ENCODE assay signal across 1 cellular context in the genomic region with DNA sequence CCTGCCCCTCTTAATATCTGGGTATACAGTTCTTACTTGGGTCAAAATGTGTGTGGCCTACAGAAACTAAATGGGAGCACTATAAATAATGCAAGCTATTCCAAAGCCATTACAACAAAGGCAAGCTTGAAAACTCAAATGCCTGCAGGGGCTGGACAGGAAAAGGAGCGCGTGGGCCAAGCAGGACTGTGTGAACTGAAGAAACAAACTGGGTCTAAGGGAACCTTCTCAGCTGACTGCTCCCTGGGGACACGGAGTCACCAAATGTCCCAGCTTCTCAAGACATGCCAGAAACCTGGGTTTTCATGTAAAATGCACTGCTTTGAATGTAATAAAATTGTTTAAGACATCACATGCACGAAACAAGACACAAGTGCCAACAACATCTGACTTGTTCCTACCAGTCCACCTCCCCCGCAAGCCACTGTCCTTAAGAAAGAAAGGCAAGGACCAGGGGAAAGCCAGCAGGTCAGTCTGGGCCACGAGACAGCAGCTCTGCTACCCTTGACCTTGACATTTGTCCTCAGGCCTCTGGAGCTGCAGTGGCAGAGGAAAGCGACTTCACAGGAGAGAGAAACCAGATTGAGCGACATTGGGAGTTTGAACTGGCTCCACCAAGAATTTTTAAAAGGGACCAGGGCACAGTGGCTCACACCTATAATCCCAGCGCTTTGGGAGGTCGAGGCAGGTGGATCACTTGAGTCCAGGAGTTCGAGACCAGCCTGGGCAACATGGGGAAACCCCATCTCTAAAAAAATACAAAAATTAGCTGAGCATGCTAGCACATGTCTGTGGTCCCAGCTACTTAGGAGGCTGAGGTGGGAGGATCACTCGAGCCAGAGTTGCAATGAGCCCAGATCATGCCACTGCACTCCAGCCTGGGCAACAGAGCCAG.
A peak's percentile ranks its signal among the peaks of the same experiment; 100 is the strongest.
TF ChIP-seq lines count a peak whose summit lies in the region.

No MANE protein-coding gene starts in this region.

TF ChIP-seq in HepG2, 621 proteins besides CTCF, POLR2A, EP300 and RAD21 (continued from another document and continues in another):
- TF ChIP-seq, protein P1, sequence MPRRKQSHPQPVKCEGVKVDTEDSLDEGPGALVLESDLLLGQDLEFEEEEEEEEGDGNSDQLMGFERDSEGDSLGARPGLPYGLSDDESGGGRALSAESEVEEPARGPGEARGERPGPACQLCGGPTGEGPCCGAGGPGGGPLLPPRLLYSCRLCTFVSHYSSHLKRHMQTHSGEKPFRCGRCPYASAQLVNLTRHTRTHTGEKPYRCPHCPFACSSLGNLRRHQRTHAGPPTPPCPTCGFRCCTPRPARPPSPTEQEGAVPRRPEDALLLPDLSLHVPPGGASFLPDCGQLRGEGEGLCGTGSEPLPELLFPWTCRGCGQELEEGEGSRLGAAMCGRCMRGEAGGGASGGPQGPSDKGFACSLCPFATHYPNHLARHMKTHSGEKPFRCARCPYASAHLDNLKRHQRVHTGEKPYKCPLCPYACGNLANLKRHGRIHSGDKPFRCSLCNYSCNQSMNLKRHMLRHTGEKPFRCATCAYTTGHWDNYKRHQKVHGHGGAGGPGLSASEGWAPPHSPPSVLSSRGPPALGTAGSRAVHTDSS (CRISPR knock-in tag; conservative IDR thresholded peaks at IDR 0.05): no peak
- TF ChIP-seq, protein P2, sequence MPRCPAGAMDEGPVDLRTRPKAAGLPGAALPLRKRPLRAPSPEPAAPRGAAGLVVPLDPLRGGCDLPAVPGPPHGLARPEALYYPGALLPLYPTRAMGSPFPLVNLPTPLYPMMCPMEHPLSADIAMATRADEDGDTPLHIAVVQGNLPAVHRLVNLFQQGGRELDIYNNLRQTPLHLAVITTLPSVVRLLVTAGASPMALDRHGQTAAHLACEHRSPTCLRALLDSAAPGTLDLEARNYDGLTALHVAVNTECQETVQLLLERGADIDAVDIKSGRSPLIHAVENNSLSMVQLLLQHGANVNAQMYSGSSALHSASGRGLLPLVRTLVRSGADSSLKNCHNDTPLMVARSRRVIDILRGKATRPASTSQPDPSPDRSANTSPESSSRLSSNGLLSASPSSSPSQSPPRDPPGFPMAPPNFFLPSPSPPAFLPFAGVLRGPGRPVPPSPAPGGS (CRISPR knock-in tag; IDR thresholded peaks at IDR 0.05): no peak
- TF ChIP-seq ARNT (IDR thresholded peaks at IDR 0.05) (no peak), KAT7 (CRISPR knock-in tag; IDR thresholded peaks at IDR 0.05; ENCODE audit: borderline replicate concordance) (no peak), RARA (CRISPR knock-in tag; IDR thresholded peaks at IDR 0.05) (peak; percentile 72), EZH2 (conservative IDR thresholded peaks at IDR 0.05; ENCODE audit: low read depth, low read length) (no peak), NCOR1 (IDR thresholded peaks at IDR 0.05; ENCODE audit: borderline replicate concordance, low read length) (no peak), GZF1 (CRISPR knock-in tag; IDR thresholded peaks at IDR 0.05) (no peak), JARID2 (CRISPR knock-in tag; IDR thresholded peaks at IDR 0.05; ENCODE audit: insufficient replicate concordance) (no peak), ZNF75D (CRISPR knock-in tag; IDR thresholded peaks at IDR 0.05; ENCODE audit: borderline replicate concordance) (no peak), MED13 (CRISPR knock-in tag; IDR thresholded peaks at IDR 0.05) (no peak), CREM (IDR thresholded peaks at IDR 0.05) (no peak), CREM (CRISPR knock-in tag; IDR thresholded peaks at IDR 0.05) (no peak), SETDB1 (CRISPR knock-in tag; IDR thresholded peaks at IDR 0.05; ENCODE audit: borderline replicate concordance) (no peak), ZSCAN9 (CRISPR knock-in tag; IDR thresholded peaks at IDR 0.05; ENCODE audit: borderline replicate concordance) (no peak), CENPX (CRISPR knock-in tag; IDR thresholded peaks at IDR 0.05) (no peak), HMG20A (CRISPR knock-in tag; IDR thresholded peaks at IDR 0.05; ENCODE audit: borderline replicate concordance) (no peak), IRF2 (CRISPR knock-in tag; IDR thresholded peaks at IDR 0.05) (no peak), GABPA (IDR thresholded peaks at IDR 0.05; ENCODE audit: low read depth, low read length) (no peak), GABPA (CRISPR knock-in tag; IDR thresholded peaks at IDR 0.05; ENCODE audit: low read depth) (no peak), ZC3H13 (CRISPR knock-in tag; IDR thresholded peaks at IDR 0.05) (no peak)
- TF ChIP-seq, protein P3, sequence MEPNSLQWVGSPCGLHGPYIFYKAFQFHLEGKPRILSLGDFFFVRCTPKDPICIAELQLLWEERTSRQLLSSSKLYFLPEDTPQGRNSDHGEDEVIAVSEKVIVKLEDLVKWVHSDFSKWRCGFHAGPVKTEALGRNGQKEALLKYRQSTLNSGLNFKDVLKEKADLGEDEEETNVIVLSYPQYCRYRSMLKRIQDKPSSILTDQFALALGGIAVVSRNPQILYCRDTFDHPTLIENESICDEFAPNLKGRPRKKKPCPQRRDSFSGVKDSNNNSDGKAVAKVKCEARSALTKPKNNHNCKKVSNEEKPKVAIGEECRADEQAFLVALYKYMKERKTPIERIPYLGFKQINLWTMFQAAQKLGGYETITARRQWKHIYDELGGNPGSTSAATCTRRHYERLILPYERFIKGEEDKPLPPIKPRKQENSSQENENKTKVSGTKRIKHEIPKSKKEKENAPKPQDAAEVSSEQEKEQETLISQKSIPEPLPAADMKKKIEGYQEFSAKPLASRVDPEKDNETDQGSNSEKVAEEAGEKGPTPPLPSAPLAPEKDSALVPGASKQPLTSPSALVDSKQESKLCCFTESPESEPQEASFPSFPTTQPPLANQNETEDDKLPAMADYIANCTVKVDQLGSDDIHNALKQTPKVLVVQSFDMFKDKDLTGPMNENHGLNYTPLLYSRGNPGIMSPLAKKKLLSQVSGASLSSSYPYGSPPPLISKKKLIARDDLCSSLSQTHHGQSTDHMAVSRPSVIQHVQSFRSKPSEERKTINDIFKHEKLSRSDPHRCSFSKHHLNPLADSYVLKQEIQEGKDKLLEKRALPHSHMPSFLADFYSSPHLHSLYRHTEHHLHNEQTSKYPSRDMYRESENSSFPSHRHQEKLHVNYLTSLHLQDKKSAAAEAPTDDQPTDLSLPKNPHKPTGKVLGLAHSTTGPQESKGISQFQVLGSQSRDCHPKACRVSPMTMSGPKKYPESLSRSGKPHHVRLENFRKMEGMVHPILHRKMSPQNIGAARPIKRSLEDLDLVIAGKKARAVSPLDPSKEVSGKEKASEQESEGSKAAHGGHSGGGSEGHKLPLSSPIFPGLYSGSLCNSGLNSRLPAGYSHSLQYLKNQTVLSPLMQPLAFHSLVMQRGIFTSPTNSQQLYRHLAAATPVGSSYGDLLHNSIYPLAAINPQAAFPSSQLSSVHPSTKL (CRISPR knock-in tag; IDR thresholded peaks at IDR 0.05): peak; percentile 62
- TF ChIP-seq, protein P4, sequence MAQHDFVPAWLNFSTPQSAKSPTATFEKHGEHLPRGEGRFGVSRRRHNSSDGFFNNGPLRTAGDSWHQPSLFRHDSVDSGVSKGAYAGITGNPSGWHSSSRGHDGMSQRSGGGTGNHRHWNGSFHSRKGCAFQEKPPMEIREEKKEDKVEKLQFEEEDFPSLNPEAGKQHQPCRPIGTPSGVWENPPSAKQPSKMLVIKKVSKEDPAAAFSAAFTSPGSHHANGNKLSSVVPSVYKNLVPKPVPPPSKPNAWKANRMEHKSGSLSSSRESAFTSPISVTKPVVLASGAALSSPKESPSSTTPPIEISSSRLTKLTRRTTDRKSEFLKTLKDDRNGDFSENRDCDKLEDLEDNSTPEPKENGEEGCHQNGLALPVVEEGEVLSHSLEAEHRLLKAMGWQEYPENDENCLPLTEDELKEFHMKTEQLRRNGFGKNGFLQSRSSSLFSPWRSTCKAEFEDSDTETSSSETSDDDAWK (CRISPR knock-in tag; IDR thresholded peaks at IDR 0.05): no peak
- TF ChIP-seq, protein P5, sequence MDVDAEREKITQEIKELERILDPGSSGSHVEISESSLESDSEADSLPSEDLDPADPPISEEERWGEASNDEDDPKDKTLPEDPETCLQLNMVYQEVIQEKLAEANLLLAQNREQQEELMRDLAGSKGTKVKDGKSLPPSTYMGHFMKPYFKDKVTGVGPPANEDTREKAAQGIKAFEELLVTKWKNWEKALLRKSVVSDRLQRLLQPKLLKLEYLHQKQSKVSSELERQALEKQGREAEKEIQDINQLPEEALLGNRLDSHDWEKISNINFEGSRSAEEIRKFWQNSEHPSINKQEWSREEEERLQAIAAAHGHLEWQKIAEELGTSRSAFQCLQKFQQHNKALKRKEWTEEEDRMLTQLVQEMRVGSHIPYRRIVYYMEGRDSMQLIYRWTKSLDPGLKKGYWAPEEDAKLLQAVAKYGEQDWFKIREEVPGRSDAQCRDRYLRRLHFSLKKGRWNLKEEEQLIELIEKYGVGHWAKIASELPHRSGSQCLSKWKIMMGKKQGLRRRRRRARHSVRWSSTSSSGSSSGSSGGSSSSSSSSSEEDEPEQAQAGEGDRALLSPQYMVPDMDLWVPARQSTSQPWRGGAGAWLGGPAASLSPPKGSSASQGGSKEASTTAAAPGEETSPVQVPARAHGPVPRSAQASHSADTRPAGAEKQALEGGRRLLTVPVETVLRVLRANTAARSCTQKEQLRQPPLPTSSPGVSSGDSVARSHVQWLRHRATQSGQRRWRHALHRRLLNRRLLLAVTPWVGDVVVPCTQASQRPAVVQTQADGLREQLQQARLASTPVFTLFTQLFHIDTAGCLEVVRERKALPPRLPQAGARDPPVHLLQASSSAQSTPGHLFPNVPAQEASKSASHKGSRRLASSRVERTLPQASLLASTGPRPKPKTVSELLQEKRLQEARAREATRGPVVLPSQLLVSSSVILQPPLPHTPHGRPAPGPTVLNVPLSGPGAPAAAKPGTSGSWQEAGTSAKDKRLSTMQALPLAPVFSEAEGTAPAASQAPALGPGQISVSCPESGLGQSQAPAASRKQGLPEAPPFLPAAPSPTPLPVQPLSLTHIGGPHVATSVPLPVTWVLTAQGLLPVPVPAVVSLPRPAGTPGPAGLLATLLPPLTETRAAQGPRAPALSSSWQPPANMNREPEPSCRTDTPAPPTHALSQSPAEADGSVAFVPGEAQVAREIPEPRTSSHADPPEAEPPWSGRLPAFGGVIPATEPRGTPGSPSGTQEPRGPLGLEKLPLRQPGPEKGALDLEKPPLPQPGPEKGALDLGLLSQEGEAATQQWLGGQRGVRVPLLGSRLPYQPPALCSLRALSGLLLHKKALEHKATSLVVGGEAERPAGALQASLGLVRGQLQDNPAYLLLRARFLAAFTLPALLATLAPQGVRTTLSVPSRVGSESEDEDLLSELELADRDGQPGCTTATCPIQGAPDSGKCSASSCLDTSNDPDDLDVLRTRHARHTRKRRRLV (CRISPR knock-in tag; IDR thresholded peaks at IDR 0.05): no peak
- TF ChIP-seq, protein P6, sequence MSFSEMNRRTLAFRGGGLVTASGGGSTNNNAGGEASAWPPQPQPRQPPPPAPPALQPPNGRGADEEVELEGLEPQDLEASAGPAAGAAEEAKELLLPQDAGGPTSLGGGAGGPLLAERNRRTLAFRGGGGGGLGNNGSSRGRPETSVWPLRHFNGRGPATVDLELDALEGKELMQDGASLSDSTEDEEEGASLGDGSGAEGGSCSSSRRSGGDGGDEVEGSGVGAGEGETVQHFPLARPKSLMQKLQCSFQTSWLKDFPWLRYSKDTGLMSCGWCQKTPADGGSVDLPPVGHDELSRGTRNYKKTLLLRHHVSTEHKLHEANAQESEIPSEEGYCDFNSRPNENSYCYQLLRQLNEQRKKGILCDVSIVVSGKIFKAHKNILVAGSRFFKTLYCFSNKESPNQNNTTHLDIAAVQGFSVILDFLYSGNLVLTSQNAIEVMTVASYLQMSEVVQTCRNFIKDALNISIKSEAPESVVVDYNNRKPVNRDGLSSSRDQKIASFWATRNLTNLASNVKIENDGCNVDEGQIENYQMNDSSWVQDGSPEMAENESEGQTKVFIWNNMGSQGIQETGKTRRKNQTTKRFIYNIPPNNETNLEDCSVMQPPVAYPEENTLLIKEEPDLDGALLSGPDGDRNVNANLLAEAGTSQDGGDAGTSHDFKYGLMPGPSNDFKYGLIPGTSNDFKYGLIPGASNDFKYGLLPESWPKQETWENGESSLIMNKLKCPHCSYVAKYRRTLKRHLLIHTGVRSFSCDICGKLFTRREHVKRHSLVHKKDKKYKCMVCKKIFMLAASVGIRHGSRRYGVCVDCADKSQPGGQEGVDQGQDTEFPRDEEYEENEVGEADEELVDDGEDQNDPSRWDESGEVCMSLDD (CRISPR knock-in tag; IDR thresholded peaks at IDR 0.05; ENCODE audit: borderline replicate concordance): no peak
- TF ChIP-seq, protein P7, sequence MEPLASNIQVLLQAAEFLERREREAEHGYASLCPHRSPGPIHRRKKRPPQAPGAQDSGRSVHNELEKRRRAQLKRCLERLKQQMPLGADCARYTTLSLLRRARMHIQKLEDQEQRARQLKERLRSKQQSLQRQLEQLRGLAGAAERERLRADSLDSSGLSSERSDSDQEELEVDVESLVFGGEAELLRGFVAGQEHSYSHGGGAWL (CRISPR knock-in tag; IDR thresholded peaks at IDR 0.05): no peak
- TF ChIP-seq, protein P8, sequence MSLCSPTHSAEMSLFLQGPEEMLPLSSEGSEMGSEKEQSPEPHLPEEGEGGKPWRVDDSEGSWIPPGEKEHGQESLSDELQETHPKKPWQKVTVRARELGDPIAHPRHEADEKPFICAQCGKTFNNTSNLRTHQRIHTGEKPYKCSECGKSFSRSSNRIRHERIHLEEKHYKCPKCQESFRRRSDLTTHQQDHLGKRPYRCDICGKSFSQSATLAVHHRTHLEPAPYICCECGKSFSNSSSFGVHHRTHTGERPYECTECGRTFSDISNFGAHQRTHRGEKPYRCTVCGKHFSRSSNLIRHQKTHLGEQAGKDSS (CRISPR knock-in tag; IDR thresholded peaks at IDR 0.05; ENCODE audit: borderline replicate concordance, low read depth): no peak
- TF ChIP-seq, protein P9, sequence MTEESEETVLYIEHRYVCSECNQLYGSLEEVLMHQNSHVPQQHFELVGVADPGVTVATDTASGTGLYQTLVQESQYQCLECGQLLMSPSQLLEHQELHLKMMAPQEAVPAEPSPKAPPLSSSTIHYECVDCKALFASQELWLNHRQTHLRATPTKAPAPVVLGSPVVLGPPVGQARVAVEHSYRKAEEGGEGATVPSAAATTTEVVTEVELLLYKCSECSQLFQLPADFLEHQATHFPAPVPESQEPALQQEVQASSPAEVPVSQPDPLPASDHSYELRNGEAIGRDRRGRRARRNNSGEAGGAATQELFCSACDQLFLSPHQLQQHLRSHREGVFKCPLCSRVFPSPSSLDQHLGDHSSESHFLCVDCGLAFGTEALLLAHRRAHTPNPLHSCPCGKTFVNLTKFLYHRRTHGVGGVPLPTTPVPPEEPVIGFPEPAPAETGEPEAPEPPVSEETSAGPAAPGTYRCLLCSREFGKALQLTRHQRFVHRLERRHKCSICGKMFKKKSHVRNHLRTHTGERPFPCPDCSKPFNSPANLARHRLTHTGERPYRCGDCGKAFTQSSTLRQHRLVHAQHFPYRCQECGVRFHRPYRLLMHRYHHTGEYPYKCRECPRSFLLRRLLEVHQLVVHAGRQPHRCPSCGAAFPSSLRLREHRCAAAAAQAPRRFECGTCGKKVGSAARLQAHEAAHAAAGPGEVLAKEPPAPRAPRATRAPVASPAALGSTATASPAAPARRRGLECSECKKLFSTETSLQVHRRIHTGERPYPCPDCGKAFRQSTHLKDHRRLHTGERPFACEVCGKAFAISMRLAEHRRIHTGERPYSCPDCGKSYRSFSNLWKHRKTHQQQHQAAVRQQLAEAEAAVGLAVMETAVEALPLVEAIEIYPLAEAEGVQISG (CRISPR knock-in tag; IDR thresholded peaks at IDR 0.05): no peak
- TF ChIP-seq, protein P10, sequence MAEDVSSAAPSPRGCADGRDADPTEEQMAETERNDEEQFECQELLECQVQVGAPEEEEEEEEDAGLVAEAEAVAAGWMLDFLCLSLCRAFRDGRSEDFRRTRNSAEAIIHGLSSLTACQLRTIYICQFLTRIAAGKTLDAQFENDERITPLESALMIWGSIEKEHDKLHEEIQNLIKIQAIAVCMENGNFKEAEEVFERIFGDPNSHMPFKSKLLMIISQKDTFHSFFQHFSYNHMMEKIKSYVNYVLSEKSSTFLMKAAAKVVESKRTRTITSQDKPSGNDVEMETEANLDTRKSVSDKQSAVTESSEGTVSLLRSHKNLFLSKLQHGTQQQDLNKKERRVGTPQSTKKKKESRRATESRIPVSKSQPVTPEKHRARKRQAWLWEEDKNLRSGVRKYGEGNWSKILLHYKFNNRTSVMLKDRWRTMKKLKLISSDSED (CRISPR knock-in tag; IDR thresholded peaks at IDR 0.05): no peak
